ENCODE assay signal across 1 cellular context in genomic region chr12:109844983-109845841, GRCh38.
TF ChIP-seq lines count a peak whose summit lies in the region.

No MANE protein-coding gene starts in this region.

TF ChIP-seq in H1, 55 proteins besides CTCF, POLR2A, EP300 and RAD21 (continued from another document):
- TF ChIP-seq SP4 (IDR thresholded peaks at IDR 0.05; ENCODE audit: low read length) = peak; percentile 77
- peak; percentile 94 for TF ChIP-seq NRF1 (IDR thresholded peaks at IDR 0.05; ENCODE audit: low read depth, low read length)
- TF ChIP-seq RBBP5 (IDR thresholded peaks at IDR 0.05; ENCODE audit: borderline replicate concordance, low read depth, low read length) = no peak
- peak; percentile 67 for TF ChIP-seq CREB1 (IDR thresholded peaks at IDR 0.05)
- 0 out of 2 replicates have a peak, but pooled peaks have one; percentile 17 for TF ChIP-seq TCF12 (IDR thresholded peaks at IDR 0.05; ENCODE audit: low read depth, low read length)
- TF ChIP-seq TAF1 (IDR thresholded peaks at IDR 0.05; ENCODE audit: low read depth, low read length) = no peak
- TF ChIP-seq MAX (IDR thresholded peaks at IDR 0.05) = peak; percentile 43
- TF ChIP-seq KDM1A (IDR thresholded peaks at IDR 0.05; ENCODE audit: borderline replicate concordance, low read length) = peak; percentile 98
- peak; percentile 35; the same call in 1 of the 2 replicates for TF ChIP-seq CHD2 (IDR thresholded peaks at IDR 0.05; ENCODE audit: low read length)
- no peak for TF ChIP-seq ATF2 (IDR thresholded peaks at IDR 0.05; ENCODE audit: low read length)
- peak; percentile 26 for TF ChIP-seq KDM4A (IDR thresholded peaks at IDR 0.05; ENCODE audit: low read depth, low read length, severe bottlenecking)
- peak; percentile 49 for TF ChIP-seq E2F6 (IDR thresholded peaks at IDR 0.05)
